20 cellular contexts compared by ENCODE assay signal in genomic region chr1:223141021-223141420, GRCh38. TPM values are rescaled to one million over a fixed set of nuclear protein-coding genes. Genes with fewer than 3 reads are reported as not detected.
A peak's percentile ranks its signal among the peaks of the same experiment; 100 is the strongest.
DNase-seq lines count a peak whose midpoint lies in the region; ATAC-seq and TF ChIP-seq lines count a peak whose summit lies in the region.
"Had no signal": no experiment of that assay in that cellular context is flagged by ENCODE, and none has a peak within 500 bp of the region (broad histone marks: within the 10 kb centered on the region; RNA-seq: fewer than 3 reads in every experiment).

No MANE protein-coding gene starts in this region.

- H3K9me3 Mint-ChIP-seq in nephron: peaks cover 4% of the 10 kb centered on the region
- H3K9me3 Mint-ChIP-seq: activated CD8-positive, alpha-beta T cell treated with anti-CD3 and anti-CD28 coated beads for 36 hours; activated T-helper 1 cell treated with anti-CD3 and anti-CD28 coated beads, Interleukin-12 subunit alpha, Interleukin-12 subunit beta, Interleukin-2, Interleukin-4 antibody, amounts not matched to agents 30 ng/mL and 10 ng/mL and 1 ng/mL, durations not matched to agents 14 hours and 24 hours and 36 hours; H9; IgD-negative memory B cell; natural killer cell had no signal

- H3K27ac Mint-ChIP-seq in nephron: peak overlapping the region in 2 of 3 experiments; percentile 15 to 27
- H3K27ac Mint-ChIP-seq: activated CD8-positive, alpha-beta T cell treated with anti-CD3 and anti-CD28 coated beads for 36 hours; activated T-helper 1 cell treated with anti-CD3 and anti-CD28 coated beads, Interleukin-12 subunit alpha, Interleukin-12 subunit beta, Interleukin-2, Interleukin-4 antibody, amounts not matched to agents 30 ng/mL and 10 ng/mL and 1 ng/mL, durations not matched to agents 14 hours and 24 hours and 36 hours; CD8-positive, alpha-beta memory T cell; endodermal cell; H9; IgD-negative memory B cell; natural killer cell had no signal

- no peaks in the 10 kb centered on the region for H3K36me3 Mint-ChIP-seq in nephron (ENCODE audit: low read depth)
- H3K36me3 Mint-ChIP-seq: CD8-positive, alpha-beta memory T cell; IgD-negative memory B cell; natural killer cell had no signal

- DNase-seq in AG08395 (ENCODE audit: low spot score) (peak; percentile 22), SK-MEL-5 (ENCODE audit: low read depth, low spot score) (peak; percentile 56), fibroblast of gingiva (ENCODE audit: low read depth) (peak; percentile 38)
- DNase-seq: activated CD8-positive, alpha-beta T cell treated with anti-CD3 and anti-CD28 coated beads for 36 hours; CD8-positive, alpha-beta memory T cell; endodermal cell; H9; heart right ventricle; natural killer cell; NCI-H2171; stimulated activated CD4-positive, alpha-beta T cell treated with anti-CD3 and anti-CD28 coated beads, Interleukin-2, amount 100 ng/mL, for 24 hours had no signal

- no peak for TF ChIP-seq CTCF in nephron (IDR thresholded peaks at IDR 0.05; ENCODE audit: unreplicated experiment in 3 of 3)

- ATAC-seq in HG03469 (IDR thresholded peaks at IDR 0.05; ENCODE audit: unreplicated experiment) (no peak), HG03442 (IDR thresholded peaks at IDR 0.05; ENCODE audit: unreplicated experiment) (no peak), GM19328 (IDR thresholded peaks at IDR 0.05; ENCODE audit: unreplicated experiment) (no peak), HG03135 (IDR thresholded peaks at IDR 0.05; ENCODE audit: unreplicated experiment) (no peak)
- ATAC-seq: A549; activated CD8-positive, alpha-beta T cell treated with anti-CD3 and anti-CD28 coated beads for 36 hours; heart right ventricle; natural killer cell had no signal

- peaks cover 28% of the 10 kb centered on the region for H3K27me3 Mint-ChIP-seq in nephron (ENCODE audit: low read depth)
- H3K27me3 Mint-ChIP-seq: activated CD8-positive, alpha-beta T cell treated with anti-CD3 and anti-CD28 coated beads for 36 hours had no signal

- H3K4me1 Mint-ChIP-seq in nephron: peaks cover 32% of the 10 kb centered on the region

- H3K4me3 Mint-ChIP-seq in nephron: peak overlapping the region in 1 of 3 experiments; percentile 8
- H3K4me3 Mint-ChIP-seq: activated CD8-positive, alpha-beta T cell treated with anti-CD3 and anti-CD28 coated beads for 36 hours; activated T-helper 1 cell treated with anti-CD3 and anti-CD28 coated beads, Interleukin-12 subunit alpha, Interleukin-12 subunit beta, Interleukin-2, Interleukin-4 antibody, amounts not matched to agents 30 ng/mL and 10 ng/mL and 1 ng/mL, durations not matched to agents 14 hours and 24 hours and 36 hours; endodermal cell; H9; natural killer cell had no signal

- in situ Hi-C loops in SK-MEL-5 (cut with HindIII; ENCODE audit: low pct_unique_long_range_greater_than_20kb, low sequenced_read_pairs): no loop called here

RNA-seq across cellular contexts. Expression of gene TLR5, which starts 2.0 kb away (rescaled TPM):
- total RNA-seq in SK-MEL-5 (2014; rRNA removed; shearing (Covaris generic)): 0.05 and 0.48 TPM in 2 replicates
- polyA plus RNA-seq in SK-MEL-5 (2015; cell fraction: cytosol; rRNA removed): 2.0 and 4.9 TPM in 2 replicates
- 0.56 and 1.0 TPM in 2 replicates for polyA plus RNA-seq in SK-MEL-5 (2015; cell fraction: nucleus; rRNA removed)
- total RNA-seq: activated T-helper 1 cell treated with anti-CD3 and anti-CD28 coated beads, Interleukin-12 subunit alpha, Interleukin-12 subunit beta, Interleukin-2, Interleukin-4 antibody, amounts not matched to agents 30 ng/mL and 10 ng/mL and 1 ng/mL, durations not matched to agents 14 hours and 24 hours and 36 hours; endodermal cell; H9; RPMI7951 had no signal
